In genomic region chr10:72270607-72271281, GRCh38 we compare ENCODE assay signal across 10 cellular contexts. TPM values are rescaled to one million over a fixed set of nuclear protein-coding genes. Genes with fewer than 3 reads are reported as not detected.
DNase-seq lines count a peak whose midpoint lies in the region; ATAC-seq and TF ChIP-seq lines count a peak whose summit lies in the region.
"Had no signal": no experiment of that assay in that cellular context is flagged by ENCODE, and none has a peak within 500 bp of the region (broad histone marks: within the 10 kb centered on the region; RNA-seq: fewer than 3 reads in every experiment).

No MANE protein-coding gene starts in this region.

- H3K4me3 ChIP-seq in gastrocnemius medialis, result no peak overlapping the region

- no peak for TF ChIP-seq POLR2A in gastrocnemius medialis (IDR thresholded peaks at IDR 0.05)

- no peak for ATAC-seq in activated T-cell treated with anti-CD3 and anti-CD28 coated beads, Interleukin-2, amount 50 U/mL, for 72 hours (replicated peaks in 1 of 2)
- ATAC-seq in gastrocnemius medialis, result no peak
- ATAC-seq: esophagus mucosa had no signal

- H3K4me1 ChIP-seq in gastrocnemius medialis, result peaks cover 4 to 7% of the 10 kb centered on the region in 2 donors

- H3K4me3 Mint-ChIP-seq in activated T-cell treated with anti-CD3 and anti-CD28 coated beads, Interleukin-2, amount 50 U/mL, for 72 hours, result peak overlapping the region; percentile 13 to 54

- in situ Hi-C loops in gastrocnemius medialis (cut with MboI; ENCODE audit: low sequenced_read_pairs in 4 of 4), result loop anchor here in 1 of 4 donors (10.0 kb wide), 1 partner anchor 46 kb away; no protein-coding TSS in a partner anchor

- peaks cover 30% of the 10 kb centered on the region for H3K4me1 Mint-ChIP-seq in activated T-cell treated with anti-CD3 and anti-CD28 coated beads, Interleukin-2, amount 50 U/mL, for 72 hours (ENCODE audit: low read depth)

- H3K27me3 Mint-ChIP-seq in activated T-cell treated with anti-CD3 and anti-CD28 coated beads, Interleukin-2, amount 50 U/mL, for 72 hours (ENCODE audit: low read depth), result no peaks in the 10 kb centered on the region

- no peaks in the 10 kb centered on the region for H3K9me3 ChIP-seq in gastrocnemius medialis

- H3K27ac ChIP-seq in epithelial cell of prostate (peak overlapping the region; percentile 100), gastrocnemius medialis (peak overlapping the region; percentile 97 to 100 (median 99))

- H3K36me3 Mint-ChIP-seq in activated T-cell treated with anti-CD3 and anti-CD28 coated beads, Interleukin-2, amount 50 U/mL, for 72 hours (ENCODE audit: insufficient read depth in 2 of 2), result peaks cover 19 to 21% of the 10 kb centered on the region in 2 donors

- peak overlapping the region; percentile 27 for H3K27ac Mint-ChIP-seq in activated T-cell treated with anti-CD3 and anti-CD28 coated beads, Interleukin-2, amount 50 U/mL, for 72 hours

- H3K9me3 Mint-ChIP-seq in activated T-cell treated with anti-CD3 and anti-CD28 coated beads, Interleukin-2, amount 50 U/mL, for 72 hours, result no peaks in the 10 kb centered on the region

- intact Hi-C loops in gastrocnemius medialis (cut with DNase I; ENCODE audit: low total_unique reads) (no loop called here), head of caudate nucleus (cut with DNase I) (loop anchor here (10.0 kb wide), 1 partner anchor 56 kb away; the partner anchor contains the start of genes ANAPC16 and ASCC1)

- peaks cover 5 to 18% of the 10 kb centered on the region in 2 donors for H3K36me3 ChIP-seq in gastrocnemius medialis

- DNase-seq in activated T-cell treated with anti-CD3 and anti-CD28 coated beads, Interleukin-2, amount 50 U/mL, for 72 hours, result no peak
- DNase-seq in activated T-cell treated with anti-CD3 and anti-CD28 coated beads, Interleukin-2, amount 50 U/mL, for 48 hours, result no peak
- peak; percentile 27 for DNase-seq in NCI-H226
- DNase-seq in epithelial cell of prostate (ENCODE audit: low read depth, low spot score), result no peak
- no peak for DNase-seq in gastrocnemius medialis
- no peak for DNase-seq in NCI-H345 treated with DMSO at 0.1 percent for 48 hours (lab: John Stamatoyannopoulos, UW; ENCODE audit: unreplicated experiment)
- DNase-seq in head of caudate nucleus, result no peak
- DNase-seq in NCI-H1436 treated with DMSO at 0.1 percent for 48 hours (lab: John Stamatoyannopoulos, UW), result no peak
- DNase-seq: activated T-cell treated with anti-CD3 and anti-CD28 coated beads, Interleukin-2, amount 50 U/mL, for 1 hour had no signal

- no peaks in the 10 kb centered on the region for H3K27me3 ChIP-seq in gastrocnemius medialis

- no peak for TF ChIP-seq CTCF in gastrocnemius medialis (IDR thresholded peaks at IDR 0.05 in 4 of 5, conservative IDR thresholded peaks at IDR 0.05 in 1 of 5)

RNA-seq across cellular contexts. Expression of gene DDIT4, which starts 3.0 kb away (rescaled TPM):
- 1,000 to 10,000 TPM; 1,119 to 1,202 TPM for total RNA-seq in activated T-cell treated with anti-CD3 and anti-CD28 coated beads, Interleukin-2, amount 50 U/mL, for 72 hours
- 100 to 1,000 TPM; 296 to 667 (median 319) TPM for total RNA-seq in gastrocnemius medialis

RNA-seq across cellular contexts. Expression of gene ASCC1, which starts 54.7 kb away (rescaled TPM):
- total RNA-seq in activated T-cell treated with anti-CD3 and anti-CD28 coated beads, Interleukin-2, amount 50 U/mL, for 72 hours, result 10 to 100 TPM; 81.2 to 84.3 TPM
- total RNA-seq in gastrocnemius medialis, result 10 to 100 TPM; 26.1 to 31.1 (median 29.6) TPM

RNA-seq across cellular contexts. Expression of gene ANAPC16, which starts 54.9 kb away (rescaled TPM):
- 100 to 1,000 TPM; 183 to 197 TPM for total RNA-seq in activated T-cell treated with anti-CD3 and anti-CD28 coated beads, Interleukin-2, amount 50 U/mL, for 72 hours
- total RNA-seq in gastrocnemius medialis, result 100 to 1,000 TPM in 2 of 4 donors, 10 to 100 TPM in 2; 70.9 to 168 (median 105) TPM
